In the genomic region with DNA sequence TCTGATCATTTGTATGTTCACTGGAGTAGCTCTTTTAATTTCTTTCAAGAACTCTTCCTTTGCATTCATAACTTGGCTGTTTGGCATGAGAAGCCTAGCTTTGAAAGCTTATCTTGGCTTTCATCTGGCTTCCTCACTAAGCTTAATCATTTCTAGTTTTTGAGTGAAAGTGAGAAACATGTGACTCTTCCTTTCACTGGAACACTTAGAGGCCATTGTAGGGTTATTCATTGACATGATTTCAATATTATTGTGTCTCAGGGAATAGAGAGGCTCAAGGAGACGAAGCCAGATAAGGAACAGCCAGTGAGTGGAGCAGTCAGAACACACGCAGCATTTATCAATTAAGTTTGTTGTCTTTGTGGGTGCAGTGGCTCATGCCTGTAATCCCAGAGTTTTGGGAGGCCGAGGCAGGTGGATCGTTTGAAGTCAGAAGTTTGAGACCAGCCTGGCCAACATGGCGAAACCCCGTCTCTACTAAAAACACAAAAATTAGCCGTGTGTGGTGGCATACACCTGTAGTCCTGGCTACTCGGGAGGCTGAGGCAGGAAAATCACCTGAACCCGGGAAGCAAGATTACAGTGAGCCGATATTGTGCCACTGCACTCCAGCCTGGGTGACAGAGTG, we compare ENCODE assay signal across 9 cellular contexts.
DNase-seq lines count a peak whose midpoint lies in the region; ATAC-seq, FAIRE-seq and TF ChIP-seq lines count a peak whose summit lies in the region.
"Had no signal": no experiment of that assay in that cellular context is flagged by ENCODE, and none has a peak within 500 bp of the region (broad histone marks: within the 10 kb centered on the region; RNA-seq: fewer than 3 reads in every experiment).

No MANE protein-coding gene starts in this region.

- H3K79me2 ChIP-seq in K562 (ENCODE audit: control insufficient read depth, insufficient read depth, low read length), result no peaks in the 10 kb centered on the region

- no peak for TF ChIP-seq EP300 in K562 (IDR thresholded peaks at IDR 0.05; ENCODE audit: low read length)

- ATAC-seq in HG03045 (IDR thresholded peaks at IDR 0.05; ENCODE audit: unreplicated experiment), result peak; percentile 57
- ATAC-seq in K562, result no peak
- ATAC-seq in stimulated activated naive CD8-positive, alpha-beta T cell treated with anti-CD3 and anti-CD28 coated beads, Interleukin-15, Interleukin-2, amounts not matched to agents 100 U/mL and 50 U/mL, for 24 hours, result peak; percentile 81

- no peak overlapping the region for H3K4me3 ChIP-seq in K562

- FAIRE-seq in K562 (lab: Jason Lieb, UNC), result peak; percentile 63

- H3K4me1 ChIP-seq in K562 (replicated peaks in 1 of 2; ENCODE audit: control insufficient read depth in 2 of 2, insufficient read depth in 2 of 2, low read length in 2 of 2), result peaks cover 0 to 5% of the 10 kb centered on the region in 2 experiments; a peak in 2 of 5 replicates

- CTCF ChIA-PET in K562 (lab: Yijun Ruan, JAX; ENCODE audit: low intra/inter-chr PET ratio), result no interaction called here

- intact Hi-C loops in K562 (cut with micrococcal nuclease), result no loop called here

- DNase-seq in activated naive CD4-positive, alpha-beta T cell treated with Interleukin-2 at 50 U/mL for 16 hours, result no peak
- no peak for DNase-seq in K562 (ENCODE audit: extremely low read depth in 1 of 4, low spot score in 3 of 4)
- DNase-seq in stimulated activated naive CD8-positive, alpha-beta T cell treated with anti-CD3 and anti-CD28 coated beads, Interleukin-15, Interleukin-2, amounts not matched to agents 100 U/mL and 50 U/mL, for 24 hours, result no peak
- no peak for DNase-seq in GM19240 (ENCODE audit: insufficient read length, low spot score)
- DNase-seq in amygdala (lab: John Stamatoyannopoulos, UW), result no peak
- no peak for DNase-seq in putamen (ENCODE audit: low spot score)

- H3K4me2 ChIP-seq in K562 (ENCODE audit: insufficient read depth, low read length), result no peak overlapping the region

- H3K9me3 Mint-ChIP-seq in activated naive CD4-positive, alpha-beta T cell treated with anti-CD3 and anti-CD28 coated beads, Interleukin-2, amount 50 U/mL, for 24 hours, result no peaks in the 10 kb centered on the region

- in situ Hi-C loops in K562 (cut with MboI), result no loop called here

- no peaks in the 10 kb centered on the region for H3K9me3 ChIP-seq in K562 (replicated peaks; ENCODE audit: control insufficient read depth, insufficient read depth, low read depth, low read length)

- no peak overlapping the region for H3K9ac ChIP-seq in K562 (ENCODE audit: insufficient read depth in 1 of 2, low read depth in 2 of 2, low read length in 2 of 2)

- no peak overlapping the region for H3K27ac ChIP-seq in K562 (ENCODE audit: extremely low read depth, low read depth, low read length)
- H3K27ac ChIP-seq: C4-2B had no signal

- no peaks in the 10 kb centered on the region for H3K36me3 ChIP-seq in K562 (ENCODE audit: control insufficient read depth, insufficient read depth, low read length)

- H3K4me1 Mint-ChIP-seq in activated naive CD4-positive, alpha-beta T cell treated with anti-CD3 and anti-CD28 coated beads, Interleukin-2, amount 50 U/mL, for 24 hours, result peaks cover 35% of the 10 kb centered on the region

- POLR2A ChIA-PET in K562 (lab: Yijun Ruan, JAX), result interaction anchor here (0.7 to 2.8 kb wide), 6 partner anchors 8 to 71 kb away, joined by 3 to 9 read pairs (median 4); no protein-coding TSS in a partner anchor

- BruUV-seq in K562 (replicated peaks; lab: Mats Ljungman, UMichigan), result no TSS peak

- H3K4me3 Mint-ChIP-seq in activated naive CD4-positive, alpha-beta T cell treated with anti-CD3 and anti-CD28 coated beads, Interleukin-2, amount 50 U/mL, for 24 hours, result peak overlapping the region; percentile 13

- H3K27me3 ChIP-seq in K562 (ENCODE audit: control insufficient read depth in 2 of 2, insufficient read depth in 2 of 2, low read length in 2 of 2), result no peaks in the 10 kb centered on the region

- no peak for TF ChIP-seq POLR2A in K562 (conservative IDR thresholded peaks at IDR 0.05)

- TF ChIP-seq CTCF in K562 (IDR thresholded peaks at IDR 0.05 in 2 of 3, conservative IDR thresholded peaks at IDR 0.05 in 1 of 3; ENCODE audit: insufficient read depth in 2 of 3, low read depth in 1 of 3, low read length in 3 of 3), result no peak

- no peaks in the 10 kb centered on the region for H4K20me1 ChIP-seq in K562 (replicated peaks; ENCODE audit: control insufficient read depth, insufficient read depth, low read length)

- WGBS in K562 (ENCODE audit: insufficient coverage, low coverage, missing lambda C conversion rate), result 63% methylated on average over 10 of the region's 10 CpGs

- TF ChIP-seq RAD21 in K562 (CRISPR knock-in tag; conservative IDR thresholded peaks at IDR 0.05 in 1 of 2, IDR thresholded peaks at IDR 0.05 in 1 of 2), result no peak

- H3K27ac Mint-ChIP-seq in activated naive CD4-positive, alpha-beta T cell treated with anti-CD3 and anti-CD28 coated beads, Interleukin-2, amount 50 U/mL, for 24 hours, result peak overlapping the region; percentile 77

- H2AFZ ChIP-seq in K562 (ENCODE audit: low read depth, low read length), result peak overlapping the region; percentile 48

- no peaks in the 10 kb centered on the region for H3K27me3 Mint-ChIP-seq in activated naive CD4-positive, alpha-beta T cell treated with anti-CD3 and anti-CD28 coated beads, Interleukin-2, amount 50 U/mL, for 24 hours

- no peaks in the 10 kb centered on the region for H3K9me1 ChIP-seq in K562 (ENCODE audit: control insufficient read depth, insufficient read depth, low read length)

- H3K36me3 Mint-ChIP-seq in activated naive CD4-positive, alpha-beta T cell treated with anti-CD3 and anti-CD28 coated beads, Interleukin-2, amount 50 U/mL, for 24 hours, result no peaks in the 10 kb centered on the region

TF ChIP-seq in K562, 482 proteins besides CTCF, POLR2A, EP300 and RAD21 (continues in another document):
- TF ChIP-seq NR2F6 (CRISPR knock-in tag; IDR thresholded peaks at IDR 0.05) (no peak), MYC (IDR thresholded peaks at IDR 0.05; ENCODE audit: low read depth, low read length) (no peak), MYC (CRISPR knock-in tag; IDR thresholded peaks at IDR 0.05; ENCODE audit: borderline replicate concordance, low read depth) (peak; percentile 36; the same call in 1 of the 2 replicates), L3MBTL2 (IDR thresholded peaks at IDR 0.05) (peak; percentile 93), SMAD3 (CRISPR knock-in tag; conservative IDR thresholded peaks at IDR 0.05) (no peak), ARID1B (IDR thresholded peaks at IDR 0.05) (0 out of 2 replicates have a peak, but pooled peaks have one; percentile 10), HNRNPLL (IDR thresholded peaks at IDR 0.05; ENCODE audit: low read depth, low read length, poor library complexity, severe bottlenecking) (no peak), ZNF583 (CRISPR knock-in tag; IDR thresholded peaks at IDR 0.05) (no peak), MEIS2 (IDR thresholded peaks at IDR 0.05; ENCODE audit: partially characterized antibody) (peak; percentile 15), ZNF766 (CRISPR knock-in tag; conservative IDR thresholded peaks at IDR 0.05) (peak; percentile 16; the same call in 1 of the 2 replicates), GATA2 (CRISPR knock-in tag; IDR thresholded peaks at IDR 0.05) (peak; percentile 51), FOXP1 (CRISPR knock-in tag; IDR thresholded peaks at IDR 0.05) (no peak)
- TF ChIP-seq, protein P1, sequence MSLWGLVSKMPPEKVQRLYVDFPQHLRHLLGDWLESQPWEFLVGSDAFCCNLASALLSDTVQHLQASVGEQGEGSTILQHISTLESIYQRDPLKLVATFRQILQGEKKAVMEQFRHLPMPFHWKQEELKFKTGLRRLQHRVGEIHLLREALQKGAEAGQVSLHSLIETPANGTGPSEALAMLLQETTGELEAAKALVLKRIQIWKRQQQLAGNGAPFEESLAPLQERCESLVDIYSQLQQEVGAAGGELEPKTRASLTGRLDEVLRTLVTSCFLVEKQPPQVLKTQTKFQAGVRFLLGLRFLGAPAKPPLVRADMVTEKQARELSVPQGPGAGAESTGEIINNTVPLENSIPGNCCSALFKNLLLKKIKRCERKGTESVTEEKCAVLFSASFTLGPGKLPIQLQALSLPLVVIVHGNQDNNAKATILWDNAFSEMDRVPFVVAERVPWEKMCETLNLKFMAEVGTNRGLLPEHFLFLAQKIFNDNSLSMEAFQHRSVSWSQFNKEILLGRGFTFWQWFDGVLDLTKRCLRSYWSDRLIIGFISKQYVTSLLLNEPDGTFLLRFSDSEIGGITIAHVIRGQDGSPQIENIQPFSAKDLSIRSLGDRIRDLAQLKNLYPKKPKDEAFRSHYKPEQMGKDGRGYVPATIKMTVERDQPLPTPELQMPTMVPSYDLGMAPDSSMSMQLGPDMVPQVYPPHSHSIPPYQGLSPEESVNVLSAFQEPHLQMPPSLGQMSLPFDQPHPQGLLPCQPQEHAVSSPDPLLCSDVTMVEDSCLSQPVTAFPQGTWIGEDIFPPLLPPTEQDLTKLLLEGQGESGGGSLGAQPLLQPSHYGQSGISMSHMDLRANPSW (CRISPR knock-in tag; IDR thresholded peaks at IDR 0.05), result no peak
- TF ChIP-seq, protein P2, sequence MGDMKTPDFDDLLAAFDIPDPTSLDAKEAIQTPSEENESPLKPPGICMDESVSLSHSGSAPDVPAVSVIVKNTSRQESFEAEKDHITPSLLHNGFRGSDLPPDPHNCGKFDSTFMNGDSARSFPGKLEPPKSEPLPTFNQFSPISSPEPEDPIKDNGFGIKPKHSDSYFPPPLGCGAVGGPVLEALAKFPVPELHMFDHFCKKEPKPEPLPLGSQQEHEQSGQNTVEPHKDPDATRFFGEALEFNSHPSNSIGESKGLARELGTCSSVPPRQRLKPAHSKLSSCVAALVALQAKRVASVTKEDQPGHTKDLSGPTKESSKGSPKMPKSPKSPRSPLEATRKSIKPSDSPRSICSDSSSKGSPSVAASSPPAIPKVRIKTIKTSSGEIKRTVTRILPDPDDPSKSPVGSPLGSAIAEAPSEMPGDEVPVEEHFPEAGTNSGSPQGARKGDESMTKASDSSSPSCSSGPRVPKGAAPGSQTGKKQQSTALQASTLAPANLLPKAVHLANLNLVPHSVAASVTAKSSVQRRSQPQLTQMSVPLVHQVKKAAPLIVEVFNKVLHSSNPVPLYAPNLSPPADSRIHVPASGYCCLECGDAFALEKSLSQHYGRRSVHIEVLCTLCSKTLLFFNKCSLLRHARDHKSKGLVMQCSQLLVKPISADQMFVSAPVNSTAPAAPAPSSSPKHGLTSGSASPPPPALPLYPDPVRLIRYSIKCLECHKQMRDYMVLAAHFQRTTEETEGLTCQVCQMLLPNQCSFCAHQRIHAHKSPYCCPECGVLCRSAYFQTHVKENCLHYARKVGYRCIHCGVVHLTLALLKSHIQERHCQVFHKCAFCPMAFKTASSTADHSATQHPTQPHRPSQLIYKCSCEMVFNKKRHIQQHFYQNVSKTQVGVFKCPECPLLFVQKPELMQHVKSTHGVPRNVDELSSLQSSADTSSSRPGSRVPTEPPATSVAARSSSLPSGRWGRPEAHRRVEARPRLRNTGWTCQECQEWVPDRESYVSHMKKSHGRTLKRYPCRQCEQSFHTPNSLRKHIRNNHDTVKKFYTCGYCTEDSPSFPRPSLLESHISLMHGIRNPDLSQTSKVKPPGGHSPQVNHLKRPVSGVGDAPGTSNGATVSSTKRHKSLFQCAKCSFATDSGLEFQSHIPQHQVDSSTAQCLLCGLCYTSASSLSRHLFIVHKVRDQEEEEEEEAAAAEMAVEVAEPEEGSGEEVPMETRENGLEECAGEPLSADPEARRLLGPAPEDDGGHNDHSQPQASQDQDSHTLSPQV (IDR thresholded peaks at IDR 0.05), result no peak
